Comparison of ENCODE assay signal across 23 cellular contexts in the genomic region with DNA sequence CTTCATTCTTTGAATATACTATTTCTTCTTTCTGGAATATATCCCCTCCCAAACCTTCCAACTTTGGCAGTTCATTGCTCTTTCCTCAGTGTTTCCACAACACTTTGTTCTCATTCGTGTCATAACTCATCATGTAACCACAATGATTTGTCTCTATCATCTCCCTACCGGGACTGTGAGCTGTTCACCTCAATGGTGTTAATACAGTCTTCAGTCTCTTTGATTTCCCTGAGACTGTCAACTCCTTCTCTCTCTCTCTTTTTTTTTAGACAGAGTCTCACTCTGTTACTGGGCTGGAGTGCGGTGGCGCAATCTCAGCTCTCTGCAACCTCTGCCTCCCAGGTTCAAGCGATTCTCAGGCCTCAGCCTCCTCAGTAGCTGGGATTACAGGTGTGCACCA.
"Had no signal": no experiment of that assay in that cellular context is flagged by ENCODE, and none has a peak within 500 bp of the region (broad histone marks: within the 10 kb centered on the region; RNA-seq: fewer than 3 reads in every experiment).

No MANE protein-coding gene starts in this region.

- H3K27ac Mint-ChIP-seq: naive thymus-derived CD4-positive, alpha-beta T cell; natural killer cell; nephron; neural progenitor cell; progenitor cell of endocrine pancreas; stimulated activated naive B cell treated with anti-CD40 and anti-IgM and Interleukin-4, amounts not matched to agents 10 μg/mL and 1 μg/mL and 100 μg/mL, for 72 hours had no signal

- DNase-seq: naive thymus-derived CD4-positive, alpha-beta T cell; natural killer cell; occipital lobe; ovary; posterior cingulate gyrus; psoas muscle; right cardiac atrium; spleen; stimulated activated CD4-positive, alpha-beta T cell treated with anti-CD3 and anti-CD28 coated beads, Interleukin-12 subunit alpha, Interleukin-12 subunit beta, amount 100 ng/mL, for 4 hours; stimulated activated CD4-positive, alpha-beta T cell treated with anti-CD3 and anti-CD28 coated beads, Interleukin-1b, Interleukin-23, amount 100 ng/mL, for 48 hours; stimulated activated CD4-positive, alpha-beta T cell treated with anti-CD3 and anti-CD28 coated beads, Interleukin-4, amount 100 ng/mL, for 1 hour; stimulated activated CD4-positive, alpha-beta T cell treated with anti-CD3 and anti-CD28 coated beads, Interleukin-4, amount 100 ng/mL, for 4 hours; stimulated activated CD8-positive, alpha-beta memory T cell treated with anti-CD3 and anti-CD28 coated beads, Interleukin-4, amount 100 ng/mL, for 48 hours; stimulated activated naive B cell treated with anti-CD40 and anti-IgM and Interleukin-4, amounts not matched to agents 10 μg/mL and 1 μg/mL and 100 μg/mL, for 72 hours; stimulated activated naive CD4-positive, alpha-beta T cell treated with Interleukin-2 at 50 U/mL for 16 hours; stomach; thyroid gland; trophoblast cell; upper lobe of left lung had no signal

- H3K4me3 Mint-ChIP-seq: naive thymus-derived CD4-positive, alpha-beta T cell; natural killer cell; nephron; neural progenitor cell; stimulated activated naive B cell treated with anti-CD40 and anti-IgM and Interleukin-4, amounts not matched to agents 10 μg/mL and 1 μg/mL and 100 μg/mL, for 72 hours had no signal

- H3K9me3 Mint-ChIP-seq: natural killer cell, neural progenitor cell had no signal

- H3K36me3 Mint-ChIP-seq: natural killer cell, neural progenitor cell had no signal

- ATAC-seq: naive thymus-derived CD4-positive, alpha-beta T cell; natural killer cell; psoas muscle; right cardiac atrium; sciatic nerve; stimulated activated naive B cell treated with anti-CD40 and anti-IgM and Interleukin-4, amounts not matched to agents 10 μg/mL and 1 μg/mL and 100 μg/mL, for 72 hours had no signal

- H3K4me1 Mint-ChIP-seq: nephron had no signal
